Comparison of ENCODE assay signal across 8 cellular contexts in genomic region chr19:53395840-53396580, GRCh38. TPM values are rescaled to one million over a fixed set of nuclear protein-coding genes. Genes with fewer than 3 reads are reported as not detected.
DNase-seq lines count a peak whose midpoint lies in the region; ATAC-seq and TF ChIP-seq lines count a peak whose summit lies in the region.
"Not testable (repeated sequence)": the region's sequence is repeated elsewhere in the genome, so short reads cannot be mapped to it uniquely, and the experiment has no call there.

No MANE protein-coding gene starts in this region.

- not testable (repeated sequence) for H3K9me3 ChIP-seq in DND-41 (ENCODE audit: insufficient read depth, low read length, severe bottlenecking); lung (ENCODE audit: control insufficient read depth in 2 of 2, insufficient read depth in 1 of 2, low read length in 1 of 2); transverse colon

- H4K20me1 ChIP-seq in DND-41 (ENCODE audit: insufficient read depth, low read length): not testable (repeated sequence)

- 17 to 29% methylated on average over 9 of the region's 9 CpGs for WGBS in lung, 2 donors
- WGBS in transverse colon (ENCODE audit: low coverage in 1 of 2), 2 donors: 16% methylated on average over 9 of the region's 9 CpGs; no CpG with 5 or more reads in 1 of the 2 donors

- ATAC-seq in DND-41 (ENCODE audit: insufficient read depth, low read depth); activated CD4-positive, alpha-beta T cell treated with anti-CD3 and anti-CD28 coated beads for 36 hours; lung (ENCODE audit: insufficient read depth, low FRiP score): not testable (repeated sequence)

- CTCF ChIA-PET in activated CD4-positive, alpha-beta T cell treated with anti-CD3 and anti-CD28 coated beads for 36 hours (lab: Charles Lee): interaction anchor here (0.6 to 1.5 kb wide), 2 partner anchors 29 to 1004 kb away, joined by 3 to 4 read pairs; no protein-coding TSS in a partner anchor
- CTCF ChIA-PET in MCF 10A (lab: Yijun Ruan, JAX): interaction anchor here (0.5 to 0.6 kb wide), 2 partner anchors 28 to 29 kb away, joined by 3 read pairs; no protein-coding TSS in a partner anchor

- not testable (repeated sequence) for DNase-seq in DND-41; NB4 (ENCODE audit: low read depth); activated CD4-positive, alpha-beta T cell treated with anti-CD3 and anti-CD28 coated beads for 36 hours; MCF 10A (ENCODE audit: unreplicated experiment); fibroblast of villous mesenchyme (ENCODE audit: low read depth); lung (ENCODE audit: low spot score); progenitor cell of endocrine pancreas (ENCODE audit: low spot score, unreplicated experiment); transverse colon

- TF ChIP-seq POLR2A in NB4 (IDR thresholded peaks at IDR 0.05; ENCODE audit: extremely low read depth, insufficient read length); transverse colon (IDR thresholded peaks at IDR 0.05): not testable (repeated sequence)

- TF ChIP-seq EP300 in transverse colon (IDR thresholded peaks at IDR 0.05; ENCODE audit: low read depth): not testable (repeated sequence)

- peaks cover 26% of the 10 kb centered on the region for H3K4me1 ChIP-seq in DND-41 (ENCODE audit: insufficient read depth, low read length)
- not testable (repeated sequence) for H3K4me1 ChIP-seq in lung (ENCODE audit: control insufficient read depth in 2 of 2, insufficient read depth in 2 of 2, low read length in 2 of 2)
- H3K4me1 ChIP-seq in transverse colon: peaks cover 4 to 25% (median 17%) of the 10 kb centered on the region in 4 donors

- POLR2A ChIA-PET in activated CD4-positive, alpha-beta T cell treated with anti-CD3 and anti-CD28 coated beads for 36 hours (lab: Charles Lee): not testable (repeated sequence)
- POLR2A ChIA-PET in MCF 10A (lab: Yijun Ruan, JAX): interaction anchor here (0.6 to 2.0 kb wide), 11 partner anchors 12 to 527 kb away, joined by 3 to 12 read pairs (median 4); partner anchors contain the start of genes ZNF761 and ZNF845

- peak overlapping the region; percentile 93 to 98 for H3K4me3 ChIP-seq in DND-41 (ENCODE audit: low read depth in 1 of 2, low read length in 2 of 2)
- peak overlapping the region; percentile 86 for H3K4me3 ChIP-seq in NB4 (ENCODE audit: low read depth, low read length)
- H3K4me3 ChIP-seq in fibroblast of villous mesenchyme (ENCODE audit: low read depth, low read length): peak overlapping the region; percentile 93
- peak overlapping the region; percentile 69 for H3K4me3 ChIP-seq in lung
- H3K4me3 ChIP-seq in transverse colon: peak overlapping the region; percentile 50 to 95 (median 92)

- H3K9ac ChIP-seq in DND-41 (ENCODE audit: low read depth, low read length): peak overlapping the region; percentile 81

- peak overlapping the region; percentile 84 for H3K4me3 Mint-ChIP-seq in activated CD4-positive, alpha-beta T cell treated with anti-CD3 and anti-CD28 coated beads for 36 hours
- H3K4me3 Mint-ChIP-seq in MCF 10A (ENCODE audit: unreplicated experiment): peak overlapping the region; percentile 79
- H3K4me3 Mint-ChIP-seq in progenitor cell of endocrine pancreas (ENCODE audit: low read depth): peak overlapping the region; percentile 98

- peaks cover 27% of the 10 kb centered on the region for H3K79me2 ChIP-seq in DND-41 (ENCODE audit: insufficient read depth, low read length)

- not testable (repeated sequence) for TF ChIP-seq CTCF in DND-41 (IDR thresholded peaks at IDR 0.05; ENCODE audit: borderline replicate concordance, extremely low read depth, low read length, poor library complexity, severe bottlenecking); NB4 (IDR thresholded peaks at IDR 0.05; ENCODE audit: low read depth, low read length); MCF 10A (IDR thresholded peaks at IDR 0.05; ENCODE audit: unreplicated experiment); fibroblast of villous mesenchyme (IDR thresholded peaks at IDR 0.05; ENCODE audit: insufficient read depth, low read depth, low read length); lung (IDR thresholded peaks at IDR 0.05; ENCODE audit: control extremely low read depth, extremely low read depth); progenitor cell of endocrine pancreas (IDR thresholded peaks at IDR 0.05; ENCODE audit: unreplicated experiment); transverse colon (IDR thresholded peaks at IDR 0.05)

- H3K36me3 Mint-ChIP-seq in activated CD4-positive, alpha-beta T cell treated with anti-CD3 and anti-CD28 coated beads for 36 hours (ENCODE audit: low read depth): peaks cover 31% of the 10 kb centered on the region
- H3K36me3 Mint-ChIP-seq in MCF 10A (ENCODE audit: insufficient read depth, unreplicated experiment) (peaks cover 30% of the 10 kb centered on the region), progenitor cell of endocrine pancreas (ENCODE audit: insufficient read depth) (peaks cover 12% of the 10 kb centered on the region)

- H3K36me3 ChIP-seq in DND-41 (ENCODE audit: insufficient read depth, low read length): peaks cover 26% of the 10 kb centered on the region
- peaks cover 10 to 14% of the 10 kb centered on the region in 2 donors for H3K36me3 ChIP-seq in lung (ENCODE audit: control insufficient read depth in 2 of 2, insufficient read depth in 2 of 2, low read length in 2 of 2)
- H3K36me3 ChIP-seq in transverse colon: peaks cover 0 to 28% (median 10%) of the 10 kb centered on the region in 4 donors

- H3K9me3 Mint-ChIP-seq in activated CD4-positive, alpha-beta T cell treated with anti-CD3 and anti-CD28 coated beads for 36 hours (ENCODE audit: low read depth): peaks cover 11% of the 10 kb centered on the region
- not testable (repeated sequence) for H3K9me3 Mint-ChIP-seq in MCF 10A (ENCODE audit: unreplicated experiment); progenitor cell of endocrine pancreas (ENCODE audit: low read depth)

- peaks cover 26% of the 10 kb centered on the region for H3K4me1 Mint-ChIP-seq in activated CD4-positive, alpha-beta T cell treated with anti-CD3 and anti-CD28 coated beads for 36 hours
- not testable (repeated sequence) for H3K4me1 Mint-ChIP-seq in MCF 10A (ENCODE audit: insufficient read depth, unreplicated experiment)
- H3K4me1 Mint-ChIP-seq in progenitor cell of endocrine pancreas (ENCODE audit: low read depth): peaks cover 23% of the 10 kb centered on the region

- H3K27ac Mint-ChIP-seq in activated CD4-positive, alpha-beta T cell treated with anti-CD3 and anti-CD28 coated beads for 36 hours: peak overlapping the region; percentile 89
- peak overlapping the region; percentile 79 for H3K27ac Mint-ChIP-seq in MCF 10A (ENCODE audit: low read depth, unreplicated experiment)
- H3K27ac Mint-ChIP-seq in progenitor cell of endocrine pancreas: peak overlapping the region; percentile 99

- not testable (repeated sequence) for H3K27me3 Mint-ChIP-seq in activated CD4-positive, alpha-beta T cell treated with anti-CD3 and anti-CD28 coated beads for 36 hours; MCF 10A (ENCODE audit: insufficient read depth, unreplicated experiment); progenitor cell of endocrine pancreas

- in situ Hi-C loops in transverse colon (cut with MboI; ENCODE audit: low pct_ligation_motif_present in 1 of 4, low pct_unique_long_range_greater_than_20kb in 1 of 4, low sequenced_read_pairs in 3 of 4): not testable (repeated sequence)

- H2AFZ ChIP-seq in DND-41 (ENCODE audit: low read depth, low read length): peak overlapping the region; percentile 91

- BruUV-seq in MCF 10A (replicated peaks; lab: Mats Ljungman, UMichigan): not testable (repeated sequence)

- peak overlapping the region; percentile 98 for H3K4me2 ChIP-seq in DND-41 (ENCODE audit: insufficient read depth, low read length)

- not testable (repeated sequence) for H3K27me3 ChIP-seq in DND-41 (ENCODE audit: insufficient read depth, low read length, poor library complexity); lung (ENCODE audit: control insufficient read depth, insufficient read depth); transverse colon

- intact Hi-C loops in activated CD4-positive, alpha-beta T cell treated with anti-CD3 and anti-CD28 coated beads for 36 hours (cut with DNase I, micrococcal nuclease): loop anchor here (1.0 kb wide), 10 partner anchors 31 to 661 kb away; partner anchors contain the start of genes ZNF525 (in 2 of the 2), ZNF761 (in 2 of the 2), ZNF845 (in 2 of the 2) and ZNF160 (in 1 of the 2)
- intact Hi-C loops in MCF 10A (cut with micrococcal nuclease): loop anchor here (2.0 kb wide), 1 partner anchor 31 kb away; the partner anchor contains the start of gene ZNF525
- intact Hi-C loops in transverse colon (cut with DNase I; ENCODE audit: low total_unique reads): not testable (repeated sequence)

- H3K27ac ChIP-seq in DND-41 (ENCODE audit: low read length) (peak overlapping the region; percentile 79), lung (ENCODE audit: low read depth in 1 of 2, low read length in 1 of 2) (peak overlapping the region in 1 of 2 donors; percentile 81), transverse colon (peak overlapping the region; percentile 79 to 97 (median 92))

RNA-seq across cellular contexts. Expression of gene ZNF765, which starts 1.1 kb away (rescaled TPM):
- total RNA-seq in activated CD4-positive, alpha-beta T cell treated with anti-CD3 and anti-CD28 coated beads for 36 hours: 10 to 100 TPM; 10.7 to 10.9 TPM
- 5.0 and 5.2 TPM in 2 replicates for total RNA-seq in MCF 10A (2022)
- 9.7 and 14.2 TPM in 2 replicates for total RNA-seq in fibroblast of villous mesenchyme
- total RNA-seq in lung: 10 to 100 TPM in 1 of 2 donors, 1 to 10 TPM in 1; 8.6 to 11.3 TPM
- polyA plus RNA-seq in lung: 1 to 10 TPM; 3.6 to 4.2 TPM
- total RNA-seq in progenitor cell of endocrine pancreas: 29.8 and 32.9 TPM in 2 replicates
- total RNA-seq in transverse colon: 10 to 100 TPM in 3 of 4 donors, 1 to 10 TPM in 1; 6.0 to 14.3 (median 11.2) TPM

RNA-seq across cellular contexts. Expression of gene ZNF525, which starts 30.5 kb away (rescaled TPM):
- 10 to 100 TPM; 21.5 to 27.8 TPM for total RNA-seq in activated CD4-positive, alpha-beta T cell treated with anti-CD3 and anti-CD28 coated beads for 36 hours
- total RNA-seq in MCF 10A (2022) (9.5 and 11.2 TPM in 2 replicates), fibroblast of villous mesenchyme (1.7 and 2.6 TPM in 2 replicates), lung (10 to 100 TPM in 1 of 2 donors, 1 to 10 TPM in 1; 7.1 to 19.7 TPM), progenitor cell of endocrine pancreas (24.4 and 27.2 TPM in 2 replicates), transverse colon (10 to 100 TPM in 3 of 4 donors, 1 to 10 TPM in 1; 9.0 to 34.8 (median 19.5) TPM)
- 1 to 10 TPM; 3.2 to 4.1 TPM for polyA plus RNA-seq in lung

RNA-seq across cellular contexts. Expression of gene ZNF761, which starts 35.8 kb away (rescaled TPM):
- total RNA-seq in activated CD4-positive, alpha-beta T cell treated with anti-CD3 and anti-CD28 coated beads for 36 hours: 10 to 100 TPM; 10.5 to 11.4 TPM
- 9.1 and 12.0 TPM in 2 replicates for total RNA-seq in MCF 10A (2022)
- total RNA-seq in fibroblast of villous mesenchyme: 8.7 and 13.8 TPM in 2 replicates
- 10 to 100 TPM in 1 of 2 donors, 1 to 10 TPM in 1; 7.9 to 11.4 TPM for total RNA-seq in lung
- polyA plus RNA-seq in lung: 1 to 10 TPM; 6.4 TPM
- total RNA-seq in progenitor cell of endocrine pancreas: 59.3 and 65.9 TPM in 2 replicates
- total RNA-seq in transverse colon: 10 to 100 TPM in 2 of 4 donors, 1 to 10 TPM in 2; 3.0 to 15.1 (median 10.2) TPM
